ENCODE assay signal across 8 cellular contexts in genomic region chr20:36050436-36051317, GRCh38.
DNase-seq lines count a peak whose midpoint lies in the region; ATAC-seq, FAIRE-seq and TF ChIP-seq lines count a peak whose summit lies in the region.

No MANE protein-coding gene starts in this region.

- TF ChIP-seq POLR2A in HepG2 (IDR thresholded peaks at IDR 0.05; ENCODE audit: insufficient read depth in 1 of 2, low read depth in 2 of 2, low read length in 2 of 2), result peak; percentile 99

- CTCF ChIA-PET in HepG2 (lab: Yijun Ruan, JAX; ENCODE audit: low intra/inter-chr PET ratio, low total read pairs), result no interaction called here

- DNase-seq in BE2C (peak; percentile 94), GM19240 (ENCODE audit: insufficient read length, low spot score) (peak; percentile 88), NCI-H526 (lab: John Stamatoyannopoulos, UW) (peak; percentile 88 to 97), HepG2 (ENCODE audit: low spot score) (peak; percentile 87)
- peak; percentile 88 for DNase-seq in activated CD4-positive, alpha-beta T cell treated with anti-CD3 and anti-CD28 coated beads, Interleukin-2, amount 50 U/mL, for 1 hour
- peak; percentile 88 for DNase-seq in stimulated activated CD4-positive, alpha-beta T cell treated with anti-CD3 and anti-CD28 coated beads, Interleukin-2, amount 100 ng/mL, for 4 hours (ENCODE audit: low read depth)

- no peak for FAIRE-seq in HepG2 (lab: Jason Lieb, UNC)

- H3K27ac ChIP-seq in HepG2 (ENCODE audit: extremely low read length, insufficient read depth, low read length), result peak overlapping the region; percentile 95

- no peaks in the 10 kb centered on the region for H3K4me1 ChIP-seq in BE2C
- peaks cover 50% of the 10 kb centered on the region for H3K4me1 ChIP-seq in HepG2 (ENCODE audit: insufficient read depth, low read length)

- no TSS peak for BruUV-seq in HepG2 (replicated peaks; lab: Mats Ljungman, UMichigan)

- peaks cover 40% of the 10 kb centered on the region for H3K36me3 Mint-ChIP-seq in dendritic cell treated with granulocyte-macrophage colony-stimulating factor and Interleukin-4, amounts not matched to agents 40 ng/mL and 50 ng/mL, for 4 days (ENCODE audit: low read depth)

- no peaks in the 10 kb centered on the region for H3K9me3 Mint-ChIP-seq in dendritic cell treated with granulocyte-macrophage colony-stimulating factor and Interleukin-4, amounts not matched to agents 40 ng/mL and 50 ng/mL, for 4 days

- H3K27ac Mint-ChIP-seq in dendritic cell treated with granulocyte-macrophage colony-stimulating factor and Interleukin-4, amounts not matched to agents 40 ng/mL and 50 ng/mL, for 4 days, result peak overlapping the region; percentile 85

- peak; percentile 74; the same call in 1 of the 2 replicates for TF ChIP-seq RAD21 in HepG2 (CRISPR knock-in tag; IDR thresholded peaks at IDR 0.05)

- peak; percentile 78 to 80 for TF ChIP-seq EP300 in HepG2 (IDR thresholded peaks at IDR 0.05; ENCODE audit: low read depth in 2 of 2, low read length in 2 of 2)
- TF ChIP-seq EP300 in HepG2 (CRISPR knock-in tag; IDR thresholded peaks at IDR 0.05; ENCODE audit: borderline replicate concordance), result peak; percentile 73; the same call in 1 of the 2 replicates

- peak overlapping the region; percentile 81 for H3K4me3 Mint-ChIP-seq in dendritic cell treated with granulocyte-macrophage colony-stimulating factor and Interleukin-4, amounts not matched to agents 40 ng/mL and 50 ng/mL, for 4 days

- WGBS in HepG2 (ENCODE audit: low lambda C conversion rate), result 1% methylated on average over 58 of the region's 75 CpGs

- POLR2A ChIA-PET in HepG2 (lab: Yijun Ruan, JAX), result interaction anchor here (1.0 to 2.2 kb wide), 6 partner anchors 14 to 308 kb away, joined by 4 to 9 read pairs (median 6); partner anchors contain the start of gene SCAND1

- H3K36me3 ChIP-seq in BE2C (peaks cover 10% of the 10 kb centered on the region), HepG2 (replicated peaks in 1 of 2; ENCODE audit: control insufficient read depth in 1 of 2, insufficient read depth in 2 of 2, low read length in 2 of 2) (no peaks in the 10 kb centered on the region)

- peaks cover 47% of the 10 kb centered on the region for H3K79me2 ChIP-seq in HepG2 (ENCODE audit: insufficient read depth, low read length)

- intact Hi-C loops in dendritic cell treated with granulocyte-macrophage colony-stimulating factor and Interleukin-4, amounts not matched to agents 40 ng/mL and 50 ng/mL, for 4 days (cut with micrococcal nuclease), result loop anchor here (2.0 kb wide), 1 partner anchor 48 kb away; no protein-coding TSS in a partner anchor
- intact Hi-C loops in HepG2 (cut with micrococcal nuclease; ENCODE audit: unreplicated experiment), result no loop called here

- H4K20me1 ChIP-seq in HepG2 (ENCODE audit: insufficient read depth, low read length), result peaks cover 36% of the 10 kb centered on the region

- H3K27me3 ChIP-seq in BE2C, result no peaks in the 10 kb centered on the region
- no peaks in the 10 kb centered on the region for H3K27me3 ChIP-seq in HepG2 (ENCODE audit: control insufficient read depth in 1 of 2, insufficient read depth in 2 of 2, low read length in 2 of 2)

- in situ Hi-C loops in HepG2 (cut with HindIII; ENCODE audit: extremely low pct_ligation_motif_present, low pct_unique_long_range_greater_than_20kb), result no loop called here

- peak overlapping the region; percentile 85 for H2AFZ ChIP-seq in HepG2 (ENCODE audit: low read length)

- ATAC-seq in HG03469 (IDR thresholded peaks at IDR 0.05; ENCODE audit: unreplicated experiment) (peak; percentile 84), HepG2 (peak; percentile 97)

- peak overlapping the region; percentile 71 for H3K4me2 ChIP-seq in HepG2 (ENCODE audit: low read depth, low read length)

- peaks cover 39% of the 10 kb centered on the region for H3K4me1 Mint-ChIP-seq in dendritic cell treated with granulocyte-macrophage colony-stimulating factor and Interleukin-4, amounts not matched to agents 40 ng/mL and 50 ng/mL, for 4 days (ENCODE audit: low read depth)

- TF ChIP-seq CTCF in BE2C (IDR thresholded peaks at IDR 0.05; ENCODE audit: low read depth, low read length) (no peak), HepG2 (CRISPR knock-in tag; IDR thresholded peaks at IDR 0.05) (peak; percentile 28)

- H3K27me3 Mint-ChIP-seq in dendritic cell treated with granulocyte-macrophage colony-stimulating factor and Interleukin-4, amounts not matched to agents 40 ng/mL and 50 ng/mL, for 4 days, result peaks cover 2% of the 10 kb centered on the region

- H3K4me3 ChIP-seq in BE2C (ENCODE audit: low read depth, low read length) (peak overlapping the region; percentile 59), HepG2 (replicated peaks in 1 of 3; ENCODE audit: insufficient read depth in 1 of 3, low read depth in 2 of 3, low read length in 3 of 3) (peak overlapping the region; percentile 87 to 99 (median 94))

- H3K9me3 ChIP-seq in BE2C, result no peaks in the 10 kb centered on the region
- H3K9me3 ChIP-seq in HepG2 (ENCODE audit: low read length), result no peaks in the 10 kb centered on the region

- H3K9ac ChIP-seq in HepG2 (ENCODE audit: insufficient read depth, low read depth, low read length), result peak overlapping the region; percentile 100

TF ChIP-seq in HepG2, 621 proteins besides CTCF, POLR2A, EP300 and RAD21 (continues in another document):
- TF ChIP-seq NONO (IDR thresholded peaks at IDR 0.05) (no peak), NONO (CRISPR knock-in tag; conservative IDR thresholded peaks at IDR 0.05) (peak; percentile 100), ZBTB20 (CRISPR knock-in tag; IDR thresholded peaks at IDR 0.05; ENCODE audit: borderline replicate concordance, low read depth) (peak; percentile 81; the same call in 1 of the 2 replicates), HNRNPLL (IDR thresholded peaks at IDR 0.05; ENCODE audit: low read depth, low read length, poor library complexity, severe bottlenecking) (peak; percentile 80), RFXAP (CRISPR knock-in tag; IDR thresholded peaks at IDR 0.05; ENCODE audit: borderline replicate concordance) (peak; percentile 49; the same call in 1 of the 2 replicates), ZNF318 (CRISPR knock-in tag; IDR thresholded peaks at IDR 0.05) (peak; percentile 92), MAFK (conservative IDR thresholded peaks at IDR 0.05 in 1 of 2, IDR thresholded peaks at IDR 0.05 in 1 of 2; ENCODE audit: low read length in 2 of 2) (peak; percentile 83 to 93), SIX4 (CRISPR knock-in tag; IDR thresholded peaks at IDR 0.05) (peak; percentile 64; the same call in 1 of the 2 replicates)

Comparison
In these comparisons a context has a peak if more than half of its experiments do, and no peak if none do; other contexts are left out.
1. Peak in every context shown above with its lines: DNase-seq, ATAC-seq, H3K4me3 ChIP-seq and H3K27ac ChIP-seq.